Comparison of ENCODE assay signal across 18 cellular contexts in the genomic region with DNA sequence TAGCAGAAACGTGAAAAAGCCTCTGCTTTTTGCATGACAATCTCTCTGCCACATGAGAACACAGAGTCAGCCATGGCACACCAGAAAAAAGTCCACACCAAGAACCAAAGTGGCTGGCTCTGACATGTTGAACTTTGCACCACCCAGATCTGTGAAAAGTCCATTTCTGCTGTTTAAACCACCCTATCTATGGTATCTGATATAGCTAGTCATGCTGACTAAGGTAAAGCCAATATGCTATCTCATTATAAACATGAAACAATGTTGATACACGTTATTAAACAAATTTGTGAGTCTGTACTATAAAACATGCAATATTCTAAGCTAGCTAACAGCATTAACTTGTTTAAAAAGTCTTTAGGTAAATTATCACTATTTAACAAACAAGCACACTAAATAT. TPM values are rescaled to one million over a fixed set of nuclear protein-coding genes. Genes with fewer than 3 reads are reported as not detected.
DNase-seq lines count a peak whose midpoint lies in the region; ATAC-seq, FAIRE-seq and TF ChIP-seq lines count a peak whose summit lies in the region.
"Had no signal": no experiment of that assay in that cellular context is flagged by ENCODE, and none has a peak within 500 bp of the region (broad histone marks: within the 10 kb centered on the region; RNA-seq: fewer than 3 reads in every experiment).

No MANE protein-coding gene starts in this region.

- no peak overlapping the region for H3K4me2 ChIP-seq in K562 (ENCODE audit: insufficient read depth, low read length)
- H3K4me2 ChIP-seq: BLaER1 treated with 17β-estradiol and CSF1 and Interleukin-3, amounts not matched to agents 10 nM and 100 nM had no signal

- H3K9me1 ChIP-seq in K562 (ENCODE audit: control insufficient read depth, insufficient read depth, low read length): no peaks in the 10 kb centered on the region

- H3K27ac ChIP-seq in ACC112 (ENCODE audit: low read depth, low read length): peak overlapping the region; percentile 27; the same call in 1 of the 2 replicates
- no peak overlapping the region for H3K27ac ChIP-seq in K562 (ENCODE audit: extremely low read depth, low read depth, low read length)
- H3K27ac ChIP-seq in epithelial cell of prostate: peak overlapping the region; percentile 63
- H3K27ac ChIP-seq in muscle layer of duodenum (ENCODE audit: low read length): no peak overlapping the region
- H3K27ac ChIP-seq: BLaER1 treated with 17β-estradiol and CSF1 and Interleukin-3, amounts not matched to agents 10 nM and 100 nM had no signal

- no peak overlapping the region for H3K9ac ChIP-seq in K562 (ENCODE audit: insufficient read depth in 1 of 2, low read depth in 2 of 2, low read length in 2 of 2)
- H3K9ac ChIP-seq: BLaER1 treated with 17β-estradiol and CSF1 and Interleukin-3, amounts not matched to agents 10 nM and 100 nM had no signal

- ATAC-seq in K562: no peak
- no peak for ATAC-seq in left lobe of liver
- ATAC-seq: CD8-positive, alpha-beta T cell; HCT116 had no signal

- H3K36me3 ChIP-seq in ACC112 (ENCODE audit: insufficient read depth, low read length): peaks cover 89% of the 10 kb centered on the region
- H3K36me3 ChIP-seq in K562 (ENCODE audit: control insufficient read depth, insufficient read depth, low read length): peaks cover 45% of the 10 kb centered on the region
- H3K36me3 ChIP-seq in muscle layer of duodenum (ENCODE audit: control insufficient read depth in 1 of 2, insufficient read depth in 2 of 2, low read length in 2 of 2): peaks cover 53 to 95% of the 10 kb centered on the region in 2 donors

- peaks cover 7% of the 10 kb centered on the region for H3K79me2 ChIP-seq in ACC112 (ENCODE audit: control insufficient read depth, insufficient read depth, low read length, unreplicated experiment)
- H3K79me2 ChIP-seq in K562 (ENCODE audit: control insufficient read depth, insufficient read depth, low read length): no peaks in the 10 kb centered on the region

- 9% methylated on average over 2 of the region's 2 CpGs for WGBS in K562 (ENCODE audit: insufficient coverage, low coverage, missing lambda C conversion rate)

- H3K9me3 ChIP-seq in K562 (replicated peaks; ENCODE audit: control insufficient read depth, insufficient read depth, low read depth, low read length): peaks cover 45% of the 10 kb centered on the region
- peaks cover 54 to 62% of the 10 kb centered on the region in 2 donors for H3K9me3 ChIP-seq in muscle layer of duodenum (ENCODE audit: control insufficient read depth in 1 of 2, low read length in 2 of 2)

- no peak for DNase-seq in K562 (ENCODE audit: extremely low read depth in 1 of 4, low spot score in 3 of 4)
- no peak for DNase-seq in epithelial cell of prostate (ENCODE audit: low read depth, low spot score)
- no peak for DNase-seq in effector CD8-positive, alpha-beta T cell (lab: John Stamatoyannopoulos, UW)
- no peak for DNase-seq in left lobe of liver (ENCODE audit: low spot score)
- no peak for DNase-seq in NCI-H1694 treated with DMSO at 0.1 percent for 48 hours (lab: John Stamatoyannopoulos, UW)
- DNase-seq in inferior parietal cortex (ENCODE audit: extremely low spot score): no peak
- DNase-seq: 8988T; Calu3; CD8-positive, alpha-beta T cell; DMS79 treated with DMSO at 0.1 percent for 48 hours; GF-D8; GOT3; H7; HFFc6 had no signal

- POLR2A ChIA-PET in K562 (lab: Yijun Ruan, JAX): no interaction called here

- no peaks in the 10 kb centered on the region for H4K20me1 ChIP-seq in K562 (replicated peaks; ENCODE audit: control insufficient read depth, insufficient read depth, low read length)
- H4K20me1 ChIP-seq: BLaER1 treated with 17β-estradiol and CSF1 and Interleukin-3, amounts not matched to agents 10 nM and 100 nM had no signal

- no peak for FAIRE-seq in K562 (lab: Jason Lieb, UNC)

- in situ Hi-C loops in K562 (cut with MboI): no loop called here

- intact Hi-C loops in K562 (cut with micrococcal nuclease): no loop called here

- no peak for TF ChIP-seq POLR2A in K562 (conservative IDR thresholded peaks at IDR 0.05)

- H3K27me3 ChIP-seq in ACC112 (ENCODE audit: insufficient read depth, low read length) (no peaks in the 10 kb centered on the region), K562 (ENCODE audit: control insufficient read depth in 2 of 2, insufficient read depth in 2 of 2, low read length in 2 of 2) (no peaks in the 10 kb centered on the region), muscle layer of duodenum (ENCODE audit: low read depth, low read length) (no peaks in the 10 kb centered on the region)

- H2AFZ ChIP-seq in ACC112 (ENCODE audit: low read length, unreplicated experiment): no peak overlapping the region
- no peak overlapping the region for H2AFZ ChIP-seq in K562 (ENCODE audit: low read depth, low read length)

- CTCF ChIA-PET in K562 (lab: Yijun Ruan, JAX; ENCODE audit: low intra/inter-chr PET ratio): no interaction called here

- no peak for TF ChIP-seq CTCF in K562 (IDR thresholded peaks at IDR 0.05 in 2 of 3, conservative IDR thresholded peaks at IDR 0.05 in 1 of 3; ENCODE audit: insufficient read depth in 2 of 3, low read depth in 1 of 3, low read length in 3 of 3)

- TF ChIP-seq EP300 in K562 (IDR thresholded peaks at IDR 0.05; ENCODE audit: low read length): no peak

- BruUV-seq in K562 (replicated peaks; lab: Mats Ljungman, UMichigan): no TSS peak

- H3K4me3 ChIP-seq in ACC112 (ENCODE audit: low read depth, low read length) (no peak overlapping the region), K562 (no peak overlapping the region), muscle layer of duodenum (ENCODE audit: low read depth in 1 of 2, low read length in 2 of 2) (peak overlapping the region; percentile 5 to 39)

- H3K4me1 ChIP-seq in ACC112 (ENCODE audit: control insufficient read depth, insufficient read depth, low read length, unreplicated experiment) (no peaks in the 10 kb centered on the region), K562 (replicated peaks in 1 of 2; ENCODE audit: control insufficient read depth in 2 of 2, insufficient read depth in 2 of 2, low read length in 2 of 2) (no peaks in the 10 kb centered on the region), muscle layer of duodenum (ENCODE audit: control insufficient read depth in 1 of 2, insufficient read depth in 2 of 2, low read length in 2 of 2) (no peaks in the 10 kb centered on the region)
- H3K4me1 ChIP-seq: BLaER1 treated with 17β-estradiol and CSF1 and Interleukin-3, amounts not matched to agents 10 nM and 100 nM had no signal

- no peak for TF ChIP-seq RAD21 in K562 (CRISPR knock-in tag; conservative IDR thresholded peaks at IDR 0.05 in 1 of 2, IDR thresholded peaks at IDR 0.05 in 1 of 2)

RNA-seq across cellular contexts. Expression of gene ZNF432, which starts 21.0 kb away (rescaled TPM):
- 15.9 and 32.0 TPM in 2 replicates for total RNA-seq in K562 (2011; cell fraction: chromatin; rRNA removed; ENCODE audit: low replicate concordance)
- 8.2 and 9.1 TPM in 2 replicates for total RNA-seq in K562 (2011; cell fraction: nucleolus; rRNA removed)
- total RNA-seq in K562 (2011; cell fraction: nucleoplasm; rRNA removed): 13.6 and 17.8 TPM in 2 replicates
- total RNA-seq in K562 (2014; rRNA removed) (2.6 and 3.2 TPM in 2 replicates), K562 (2014; rRNA removed; fragmentation: Illumina TruSeq; extraction: Trizol) (6.8 and 8.7 TPM in 2 replicates), K562 (2015; rRNA removed; fragmentation: Illumina TruSeq; extraction: Trizol) (4.1 and 5.5 TPM in 2 replicates), K562 (2021) (4.5 TPM in 2 replicates), left lobe of liver (3.0 TPM)
- polyA plus RNA-seq in K562 (2011; rRNA removed) (4.5 and 4.9 TPM in 2 replicates), K562 (2014; fragmentation: Illumina TruSeq; extraction: Trizol) (4.0 and 5.1 TPM in 2 replicates), K562 (2014; fragmentation: Nextera tagmentation; extraction: Ambion mirVana) (1 to 10 TPM; 2.8 to 3.5 TPM), K562 (2014; rRNA removed) (3.0 and 3.4 TPM in 2 replicates)
- polyA plus RNA-seq in K562 (2011; cell fraction: cytosol; rRNA removed): 1.0 and 2.1 TPM in 2 replicates
- polyA plus RNA-seq in K562 (2011; cell fraction: nucleus; rRNA removed): 8.5 and 10.9 TPM in 2 replicates
- 5.5 and 5.8 TPM in 2 replicates for polyA plus RNA-seq in K562 (2012)
- polyA minus RNA-seq in K562 (2011; rRNA and poly(A)+ RNA removed): 10.4 and 15.0 TPM in 2 replicates
- polyA minus RNA-seq in K562 (2011; cell fraction: cytosol; rRNA and poly(A)+ RNA removed): 1.6 and 1.9 TPM in 2 replicates
- polyA minus RNA-seq in K562 (2011; cell fraction: nucleus; rRNA and poly(A)+ RNA removed): 5.0 and 9.1 TPM in 2 replicates

RNA-seq across cellular contexts. Expression of gene ZNF841, which starts 25.9 kb away (rescaled TPM):
- 29.3 and 113 TPM in 2 replicates for total RNA-seq in K562 (2011; cell fraction: chromatin; rRNA removed; ENCODE audit: low replicate concordance)
- 15.5 and 20.5 TPM in 2 replicates for total RNA-seq in K562 (2011; cell fraction: nucleolus; rRNA removed)
- 31.7 and 32.9 TPM in 2 replicates for total RNA-seq in K562 (2011; cell fraction: nucleoplasm; rRNA removed)
- total RNA-seq in K562 (2014; rRNA removed) (5.5 and 8.2 TPM in 2 replicates), K562 (2014; rRNA removed; fragmentation: Illumina TruSeq; extraction: Trizol) (16.4 and 17.1 TPM in 2 replicates), K562 (2015; rRNA removed; fragmentation: Illumina TruSeq; extraction: Trizol) (11.7 and 12.4 TPM in 2 replicates), K562 (2021) (10.1 and 11.0 TPM in 2 replicates), left lobe of liver (5.5 TPM)
- polyA plus RNA-seq in K562 (2011; rRNA removed) (11.1 and 13.5 TPM in 2 replicates), K562 (2014; fragmentation: Illumina TruSeq; extraction: Trizol) (11.9 and 12.2 TPM in 2 replicates), K562 (2014; fragmentation: Nextera tagmentation; extraction: Ambion mirVana) (1 to 10 TPM; 3.1 to 5.4 TPM), K562 (2014; rRNA removed) (5.1 and 8.3 TPM in 2 replicates)
- 6.8 and 6.9 TPM in 2 replicates for polyA plus RNA-seq in K562 (2011; cell fraction: cytosol; rRNA removed)
- 20.7 and 23.8 TPM in 2 replicates for polyA plus RNA-seq in K562 (2011; cell fraction: nucleus; rRNA removed)
- 6.1 and 13.4 TPM in 2 replicates for polyA plus RNA-seq in K562 (2012)
- 20.7 and 24.7 TPM in 2 replicates for polyA minus RNA-seq in K562 (2011; rRNA and poly(A)+ RNA removed)
- polyA minus RNA-seq in K562 (2011; cell fraction: cytosol; rRNA and poly(A)+ RNA removed): 9.6 and 12.1 TPM in 2 replicates
- polyA minus RNA-seq in K562 (2011; cell fraction: nucleus; rRNA and poly(A)+ RNA removed): 10.4 and 17.8 TPM in 2 replicates

RNA-seq across cellular contexts. Expression of gene ZNF614, which starts 41.5 kb away (rescaled TPM):
- total RNA-seq in K562 (2011; cell fraction: chromatin; rRNA removed; ENCODE audit: low replicate concordance): 8.1 and 17.4 TPM in 2 replicates
- 5.3 and 6.6 TPM in 2 replicates for total RNA-seq in K562 (2011; cell fraction: nucleolus; rRNA removed)
- total RNA-seq in K562 (2011; cell fraction: nucleoplasm; rRNA removed): 8.9 and 9.9 TPM in 2 replicates
- 7.4 and 11.4 TPM in 2 replicates for total RNA-seq in K562 (2014; rRNA removed)
- 16.3 and 18.7 TPM in 2 replicates for total RNA-seq in K562 (2014; rRNA removed; fragmentation: Illumina TruSeq; extraction: Trizol)
- total RNA-seq in K562 (2015; rRNA removed; fragmentation: Illumina TruSeq; extraction: Trizol): 10.3 and 10.6 TPM in 2 replicates
- total RNA-seq in K562 (2021): 11.7 and 11.9 TPM in 2 replicates
- polyA plus RNA-seq in K562 (2011; rRNA removed): 8.6 and 13.6 TPM in 2 replicates
- polyA plus RNA-seq in K562 (2011; cell fraction: cytosol; rRNA removed): 3.7 and 4.1 TPM in 2 replicates
- 5.6 and 6.4 TPM in 2 replicates for polyA plus RNA-seq in K562 (2011; cell fraction: nucleus; rRNA removed)
- polyA plus RNA-seq in K562 (2012): 5.9 and 6.5 TPM in 2 replicates
- 10.9 and 12.3 TPM in 2 replicates for polyA plus RNA-seq in K562 (2014; fragmentation: Illumina TruSeq; extraction: Trizol)
- 1 to 10 TPM; 7.2 to 9.4 TPM for polyA plus RNA-seq in K562 (2014; fragmentation: Nextera tagmentation; extraction: Ambion mirVana)
- polyA plus RNA-seq in K562 (2014; rRNA removed): 4.9 and 6.0 TPM in 2 replicates
- polyA minus RNA-seq in K562 (2011; rRNA and poly(A)+ RNA removed): 15.6 and 19.2 TPM in 2 replicates
- 4.9 and 7.1 TPM in 2 replicates for polyA minus RNA-seq in K562 (2011; cell fraction: cytosol; rRNA and poly(A)+ RNA removed)
- 4.8 and 8.2 TPM in 2 replicates for polyA minus RNA-seq in K562 (2011; cell fraction: nucleus; rRNA and poly(A)+ RNA removed)
- total RNA-seq in left lobe of liver: 0.96 TPM

Comparison
In these comparisons a context has a peak if more than half of its experiments do, and no peak if none do; other contexts are left out.
1. H3K27ac ChIP-seq: peak in ACC112 (single experiment) and epithelial cell of prostate (single experiment); none in K562 (single experiment) and muscle layer of duodenum (single experiment).
2. H3K4me3 ChIP-seq: peak in muscle layer of duodenum (2 of 2); none in ACC112 (single experiment) and K562 (single experiment).